In the genomic region with DNA sequence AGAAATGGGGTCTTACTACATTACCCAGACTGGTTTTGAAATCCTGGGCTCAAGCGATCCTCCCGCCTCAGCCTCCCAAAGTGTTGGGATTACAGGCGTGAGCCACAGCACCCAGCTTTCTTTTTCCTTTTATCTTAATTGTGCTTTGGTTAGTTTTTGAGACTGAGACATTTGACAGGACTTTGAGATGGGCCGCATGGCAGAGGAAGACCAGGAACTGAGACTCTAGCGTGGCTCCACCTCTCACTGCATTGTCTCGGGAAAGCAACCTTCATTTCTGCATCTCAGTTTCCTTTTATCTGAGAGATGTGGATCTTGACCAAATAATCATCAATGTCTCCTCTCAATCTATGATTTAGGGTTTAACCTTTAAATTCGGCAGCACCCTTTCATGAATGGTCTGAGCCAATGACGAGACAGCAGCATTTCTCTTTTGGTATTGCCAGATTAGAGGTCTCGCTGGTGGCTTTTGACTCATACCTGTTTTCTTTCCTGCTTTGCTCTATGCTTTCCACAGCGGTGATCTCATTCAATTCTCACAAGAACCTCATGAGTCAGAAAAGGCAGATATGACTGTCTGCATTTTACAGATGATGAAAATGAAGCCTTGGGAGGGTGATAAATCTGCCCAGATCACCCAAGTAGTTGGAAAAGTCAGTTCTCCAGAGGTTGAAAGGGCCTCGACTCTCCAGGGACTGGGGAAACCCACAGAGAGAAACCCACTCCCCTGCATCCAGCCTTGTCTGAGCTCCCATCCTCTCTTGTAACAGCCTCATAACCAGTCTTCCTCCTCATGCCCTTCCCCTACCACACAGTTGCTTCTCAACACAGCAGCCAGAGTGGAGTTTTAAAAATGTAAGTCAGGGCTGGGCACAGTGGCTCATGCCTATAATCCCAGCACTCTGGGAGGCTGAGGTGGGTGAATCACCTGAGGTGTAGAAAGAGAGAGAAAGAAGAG, we compare ENCODE assay signal across 8 cellular contexts.
DNase-seq lines count a peak whose midpoint lies in the region; ATAC-seq, FAIRE-seq and TF ChIP-seq lines count a peak whose summit lies in the region.

No MANE protein-coding gene starts in this region.

- TF ChIP-seq CTCF in smooth muscle cell (IDR thresholded peaks at IDR 0.05; ENCODE audit: borderline replicate concordance, insufficient read depth, poor library complexity, severe bottlenecking) (no peak), kidney (IDR thresholded peaks at IDR 0.05; ENCODE audit: borderline replicate concordance, extremely low read depth, insufficient read depth) (no peak)

- 48% methylated on average over 11 of the region's 11 CpGs for WGBS in smooth muscle cell (ENCODE audit: low lambda C conversion rate)

- no peak overlapping the region for H3K4me3 ChIP-seq in smooth muscle cell
- H3K4me3 ChIP-seq in kidney (ENCODE audit: low read length in 2 of 2) = no peak overlapping the region

- H3K27me3 ChIP-seq in smooth muscle cell (ENCODE audit: low read depth) = peaks cover 17% of the 10 kb centered on the region

- H3K9me3 ChIP-seq in smooth muscle cell (replicated peaks; ENCODE audit: low read depth) (no peaks in the 10 kb centered on the region), kidney (ENCODE audit: control insufficient read depth in 1 of 2, low read length in 2 of 2) (no peaks in the 10 kb centered on the region)

- H3K79me2 ChIP-seq in smooth muscle cell (ENCODE audit: low read depth) = no peaks in the 10 kb centered on the region

- H3K27ac ChIP-seq in smooth muscle cell (ENCODE audit: low read depth) = peak overlapping the region; percentile 94
- H3K27ac ChIP-seq in kidney (ENCODE audit: low read depth in 2 of 2, low read length in 2 of 2) = no peak overlapping the region

- no peaks in the 10 kb centered on the region for H4K20me1 ChIP-seq in smooth muscle cell (ENCODE audit: low read depth)

- ATAC-seq in HG03439 (IDR thresholded peaks at IDR 0.05; ENCODE audit: unreplicated experiment) (peak; percentile 89), HG03457 (IDR thresholded peaks at IDR 0.05; ENCODE audit: unreplicated experiment) (no peak)

- H3K9ac ChIP-seq in smooth muscle cell (ENCODE audit: low read depth) (peak overlapping the region; percentile 67), kidney (ENCODE audit: low read length in 2 of 2) (no peak overlapping the region)

- DNase-seq in activated CD4-positive, alpha-beta T cell treated with anti-CD3 and anti-CD28 coated beads for 1 hour = peak; percentile 12
- DNase-seq in activated CD4-positive, alpha-beta T cell treated with anti-CD3 and anti-CD28 coated beads, Interleukin-2, amount 50 U/mL, for 1 hour = no peak
- peak; percentile 34 for DNase-seq in activated T-cell treated with anti-CD3 and anti-CD28 coated beads for 48 hours (ENCODE audit: low read depth)
- no peak for DNase-seq in smooth muscle cell (lab: John Stamatoyannopoulos, UW; ENCODE audit: unreplicated experiment)
- no peak for DNase-seq in kidney
- DNase-seq in NCI-H2227 treated with DMSO at 0.1 percent for 48 hours (lab: John Stamatoyannopoulos, UW) = no peak

- no peak overlapping the region for H2AFZ ChIP-seq in smooth muscle cell (ENCODE audit: low read depth)

- H3K4me1 ChIP-seq in smooth muscle cell (ENCODE audit: low read depth) = peaks cover 11% of the 10 kb centered on the region
- no peaks in the 10 kb centered on the region for H3K4me1 ChIP-seq in kidney (ENCODE audit: control insufficient read depth in 1 of 2, insufficient read depth in 1 of 2, low read depth in 1 of 2, low read length in 2 of 2)

- peak overlapping the region; percentile 45 for H3K4me2 ChIP-seq in smooth muscle cell

- H3F3A ChIP-seq in smooth muscle cell (ENCODE audit: low read depth) = no peaks in the 10 kb centered on the region

- no peaks in the 10 kb centered on the region for H3K36me3 ChIP-seq in smooth muscle cell (ENCODE audit: low read depth)
- H3K36me3 ChIP-seq in kidney (ENCODE audit: control insufficient read depth in 1 of 2, insufficient read depth in 2 of 2, low read length in 2 of 2) = no peaks in the 10 kb centered on the region

- intact Hi-C loops in kidney (cut with DNase I) = no loop called here

- FAIRE-seq in kidney (lab: Jason Lieb, UNC) = no peak

Comparison
In these comparisons a context has a peak if more than half of its experiments do, and no peak if none do; other contexts are left out.
1. DNase-seq: peak in activated CD4-positive, alpha-beta T cell treated with anti-CD3 and anti-CD28 coated beads for 1 hour (single experiment) and activated T-cell treated with anti-CD3 and anti-CD28 coated beads for 48 hours (single experiment); none in activated CD4-positive, alpha-beta T cell treated with anti-CD3 and anti-CD28 coated beads, Interleukin-2, amount 50 U/mL, for 1 hour (single experiment), smooth muscle cell (single experiment), kidney (single experiment) and NCI-H2227 treated with DMSO at 0.1 percent for 48 hours (single experiment).